ENCODE assay signal across 8 cellular contexts in the genomic region with DNA sequence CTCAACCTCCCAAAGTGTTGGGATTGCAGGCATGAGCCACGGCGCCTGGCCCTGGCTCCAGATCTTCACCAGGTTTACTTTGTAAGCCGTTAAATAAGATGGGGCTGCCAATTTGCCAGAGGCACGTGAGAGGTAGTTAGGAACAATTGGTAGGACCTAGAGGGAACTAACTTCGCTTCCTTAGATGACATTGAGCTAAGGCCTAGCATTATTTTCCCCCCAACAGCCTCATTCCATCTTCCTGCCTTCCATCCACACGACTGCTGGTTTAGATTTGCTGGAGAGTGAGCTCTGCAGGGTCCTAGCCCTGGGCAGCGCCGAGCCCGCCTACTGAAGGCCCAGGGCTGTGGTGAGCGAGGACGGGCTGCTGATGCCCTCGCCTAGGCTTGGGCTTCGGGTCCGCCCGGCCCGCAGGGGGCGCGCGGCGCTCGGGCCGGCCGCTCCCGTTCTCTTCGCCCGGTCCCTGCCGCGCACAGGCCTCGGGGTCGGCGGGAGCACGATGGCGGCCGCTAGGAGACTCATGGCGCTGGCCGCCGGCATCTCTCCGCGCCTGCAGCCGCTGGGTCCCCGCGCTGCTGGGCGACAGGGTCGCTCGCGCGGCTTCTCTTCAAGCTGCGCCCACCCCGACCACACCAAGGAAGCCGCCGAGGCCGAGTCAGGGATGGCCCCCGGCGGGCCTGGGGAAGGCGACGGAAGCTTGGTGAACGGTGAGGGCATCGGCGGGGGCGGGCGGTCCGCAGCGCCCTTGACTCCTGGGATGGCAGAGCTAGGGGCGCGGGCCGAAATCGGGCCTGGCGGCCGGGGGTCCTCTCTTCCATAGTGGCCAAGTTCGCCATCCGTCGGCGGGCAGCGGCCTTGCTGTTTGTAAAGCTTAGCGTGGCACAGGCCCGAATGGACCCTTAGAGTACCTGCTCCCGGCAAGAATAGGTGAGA. TPM values are rescaled to one million over a fixed set of nuclear protein-coding genes. Genes with fewer than 3 reads are reported as not detected.
A peak's percentile ranks its signal among the peaks of the same experiment; 100 is the strongest.
DNase-seq lines count a peak whose midpoint lies in the region; ATAC-seq, FAIRE-seq and TF ChIP-seq lines count a peak whose summit lies in the region.

No MANE protein-coding gene starts in this region.

- H3K27ac ChIP-seq in SK-N-MC, result peak overlapping the region; percentile 85
- peak overlapping the region; percentile 59 for H3K27ac ChIP-seq in parathyroid adenoma
- peak overlapping the region; percentile 79 to 91 (median 90) for H3K27ac ChIP-seq in tibial nerve

- TF ChIP-seq CTCF in parathyroid adenoma (IDR thresholded peaks at IDR 0.05) (peak; percentile 90), tibial nerve (IDR thresholded peaks at IDR 0.05) (peak; percentile 82 to 97 (median 92))

- intact Hi-C loops in Right ventricle myocardium inferior (cut with DNase I), result no loop called here

- TF ChIP-seq EP300 in tibial nerve (IDR thresholded peaks at IDR 0.05), result peak in 1 of 2 donors; percentile 25

- no peaks in the 10 kb centered on the region for H3K27me3 ChIP-seq in parathyroid adenoma (ENCODE audit: control insufficient read depth, insufficient read depth, low read length)
- H3K27me3 ChIP-seq in tibial nerve, result no peaks in the 10 kb centered on the region

- peaks cover 25% of the 10 kb centered on the region for H3K36me3 ChIP-seq in SK-N-MC (ENCODE audit: insufficient read depth, low read length)
- H3K36me3 ChIP-seq in parathyroid adenoma (ENCODE audit: control insufficient read depth, insufficient read depth, low read length), result no peaks in the 10 kb centered on the region
- H3K36me3 ChIP-seq in tibial nerve, result peaks cover 0 to 54% (median 0%) of the 10 kb centered on the region in 3 donors

- peak; percentile 97 to 99 for ATAC-seq in activated naive CD4-positive, alpha-beta T cell treated with anti-CD3 and anti-CD28 coated beads, Interleukin-2, amount 50 U/mL, for 72 hours
- peak; percentile 99 for ATAC-seq in Right ventricle myocardium inferior

- H3K4me1 ChIP-seq in parathyroid adenoma (peaks cover 12% of the 10 kb centered on the region), tibial nerve (peaks cover 0 to 27% (median 16%) of the 10 kb centered on the region in 4 donors)

- H3K4me2 ChIP-seq in parathyroid adenoma (ENCODE audit: low read length), result peak overlapping the region; percentile 92

- H3K27ac Mint-ChIP-seq in activated naive CD4-positive, alpha-beta T cell treated with anti-CD3 and anti-CD28 coated beads, Interleukin-2, amount 50 U/mL, for 72 hours, result peak overlapping the region; percentile 94 to 96

- TF ChIP-seq POLR2A in H54 (IDR thresholded peaks at IDR 0.05; ENCODE audit: low read depth, low read length), result peak; percentile 66
- TF ChIP-seq POLR2A in tibial nerve (IDR thresholded peaks at IDR 0.05), result no peak

- H3K9me3 Mint-ChIP-seq in activated naive CD4-positive, alpha-beta T cell treated with anti-CD3 and anti-CD28 coated beads, Interleukin-2, amount 50 U/mL, for 72 hours, result peaks cover 0 to 4% of the 10 kb centered on the region in 2 donors

- FAIRE-seq in H54 (lab: Jason Lieb, UNC), result no peak

- 5 to 6% methylated on average over 28 to 56 of the region's 77 CpGs for WGBS in tibial nerve, 2 donors

- DNase-seq in GM04504 (ENCODE audit: low read depth) (peak; percentile 72), H54 (ENCODE audit: insufficient read length, low spot score) (peak; percentile 95), LoVo (ENCODE audit: low spot score) (peak; percentile 89), SK-N-MC (ENCODE audit: low read depth, low spot score) (peak; percentile 32), Right ventricle myocardium inferior (ENCODE audit: missing footprints) (peak; percentile 86), tibial nerve (ENCODE audit: low spot score in 2 of 2) (peak; percentile 57)
- DNase-seq in activated naive CD4-positive, alpha-beta T cell treated with anti-CD3 and anti-CD28 coated beads, Interleukin-2, amount 50 U/mL, for 72 hours (ENCODE audit: low spot score in 2 of 2), result peak; percentile 86 to 88

- peak overlapping the region; percentile 91 for H2AFZ ChIP-seq in parathyroid adenoma

- H3K9ac ChIP-seq in SK-N-MC (ENCODE audit: insufficient read length), result peak overlapping the region; percentile 93
- peak overlapping the region; percentile 87 for H3K9ac ChIP-seq in parathyroid adenoma

- H3K36me3 Mint-ChIP-seq in activated naive CD4-positive, alpha-beta T cell treated with anti-CD3 and anti-CD28 coated beads, Interleukin-2, amount 50 U/mL, for 72 hours, result peaks cover 14 to 37% of the 10 kb centered on the region in 2 donors

- peaks cover 16% of the 10 kb centered on the region for H3K79me2 ChIP-seq in parathyroid adenoma

- H3K9me3 ChIP-seq in SK-N-MC (ENCODE audit: low read depth, low read length) (no peaks in the 10 kb centered on the region), parathyroid adenoma (ENCODE audit: control insufficient read depth, low read length) (no peaks in the 10 kb centered on the region), tibial nerve (no peaks in the 10 kb centered on the region)

- H3K4me3 ChIP-seq in SK-N-MC (peak overlapping the region; percentile 85), parathyroid adenoma (ENCODE audit: low read depth, low read length) (peak overlapping the region; percentile 93), tibial nerve (peak overlapping the region; percentile 78 to 98 (median 92))

RNA-seq across cellular contexts. Expression of a gene that starts 21.9 kb away (rescaled TPM):
- total RNA-seq in activated naive CD4-positive, alpha-beta T cell treated with anti-CD3 and anti-CD28 coated beads, Interleukin-2, amount 50 U/mL, for 72 hours, result 10 to 100 TPM; 62.2 to 84.4 TPM
- total RNA-seq in Right ventricle myocardium inferior (47.2 TPM), tibial nerve (10 to 100 TPM; 71.9 to 86.4 (median 78.8) TPM)

RNA-seq across cellular contexts. Expression of a gene that starts 43.1 kb away (rescaled TPM):
- total RNA-seq in activated naive CD4-positive, alpha-beta T cell treated with anti-CD3 and anti-CD28 coated beads, Interleukin-2, amount 50 U/mL, for 72 hours, result 100 to 1,000 TPM in 1 of 2 donors, 10 to 100 TPM in 1; 98.9 to 138 TPM
- total RNA-seq in Right ventricle myocardium inferior (29.1 TPM), tibial nerve (10 to 100 TPM; 27.8 to 37.4 (median 36.1) TPM)

Comparison
In these comparisons a context has a peak if more than half of its experiments do, and no peak if none do; other contexts are left out.
1. Peak in every context shown above with its lines: DNase-seq, ATAC-seq, H3K4me3 ChIP-seq and H3K27ac ChIP-seq.
2. DNase-seq: peak in every context shown above with its lines; median percentile 95 in H54; 89 in LoVo; 87 in activated naive CD4-positive, alpha-beta T cell treated with anti-CD3 and anti-CD28 coated beads, Interleukin-2, amount 50 U/mL, for 72 hours; 86 in Right ventricle myocardium inferior; 72 in GM04504; 57 in tibial nerve; 32 in SK-N-MC.